In the genomic region with DNA sequence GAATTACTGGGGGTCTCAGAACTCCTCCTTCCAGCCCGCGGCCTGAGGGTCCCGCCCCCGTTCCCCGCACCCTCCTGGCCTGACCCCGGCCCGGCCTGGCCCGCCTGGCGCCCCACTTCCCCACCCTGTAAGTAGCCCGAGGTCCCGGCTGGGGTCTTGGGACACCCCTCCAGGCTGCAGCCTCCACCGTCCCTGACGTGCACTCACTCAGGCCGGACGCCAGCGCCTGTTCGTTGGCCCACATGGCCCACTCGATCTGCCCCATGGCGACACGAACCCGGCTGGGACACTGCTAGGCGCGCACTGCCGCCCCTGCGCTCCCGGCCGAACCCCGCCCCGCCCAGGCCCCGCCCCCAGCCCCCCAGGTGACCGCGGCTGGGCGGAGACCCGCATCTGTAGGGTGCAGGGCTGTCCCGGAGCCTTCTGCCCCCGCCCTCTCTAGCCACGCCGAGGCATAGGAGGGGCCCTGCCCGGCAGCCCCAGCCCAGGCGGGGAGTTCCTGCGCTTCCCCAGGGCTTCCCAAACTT, we compare ENCODE assay signal across 8 cellular contexts. TPM values are rescaled to one million over a fixed set of nuclear protein-coding genes. Genes with fewer than 3 reads are reported as not detected.
DNase-seq lines count a peak whose midpoint lies in the region; ATAC-seq and TF ChIP-seq lines count a peak whose summit lies in the region.

A gene (minus strand): TSS at position 305 of the 527 bp plus-strand sequence. CDS start 40 bp downstream, at position 265.

- TF ChIP-seq CTCF in OCI-LY1 (IDR thresholded peaks at IDR 0.05; ENCODE audit: low read length), result no peak
- TF ChIP-seq CTCF in fibroblast of the aortic adventitia (IDR thresholded peaks at IDR 0.05; ENCODE audit: insufficient read depth, low read length), result no peak
- no peak for TF ChIP-seq CTCF in subcutaneous adipose tissue (IDR thresholded peaks at IDR 0.05; ENCODE audit: low read depth)

- peak within 1 kb of the TSS; percentile 96 for H3K9ac ChIP-seq in OCI-LY1 (ENCODE audit: low read length)

- H3K4me3 ChIP-seq in OCI-LY1 (ENCODE audit: low read depth, low read length, poor library complexity, severe bottlenecking) (peak within 1 kb of the TSS; percentile 94), fibroblast of the aortic adventitia (ENCODE audit: low read depth, low read length) (peak within 1 kb of the TSS; percentile 77), neuron (ENCODE audit: low read length) (peak within 1 kb of the TSS; percentile 40)

- H3K27ac ChIP-seq in OCI-LY1 (ENCODE audit: low read depth, low read length, poor library complexity, severe bottlenecking), result peak within 1 kb of the TSS; percentile 95

- H3K9me3 ChIP-seq in OCI-LY1 (ENCODE audit: low read length), result no peaks in the 10 kb centered on the region
- no peaks in the 10 kb centered on the region for H3K9me3 ChIP-seq in neuron (ENCODE audit: low read length)

- H2AFZ ChIP-seq in OCI-LY1 (ENCODE audit: low read length) (no peak within 1 kb of the TSS), neuron (ENCODE audit: low read depth, low read length) (no peak within 1 kb of the TSS)

- H3K27me3 ChIP-seq in OCI-LY1 (ENCODE audit: insufficient read depth, low read length), result no peaks in the 10 kb centered on the region
- H3K27me3 ChIP-seq in neuron (ENCODE audit: insufficient read depth, low read length), result no peaks in the 10 kb centered on the region

- peak within 1 kb of the TSS; percentile 92 to 93 for H3K4me3 Mint-ChIP-seq in activated T-cell treated with anti-CD3 and anti-CD28 coated beads, Interleukin-2, amount 50 U/mL, for 72 hours

- H3K27ac Mint-ChIP-seq in activated T-cell treated with anti-CD3 and anti-CD28 coated beads, Interleukin-2, amount 50 U/mL, for 72 hours, result peak within 1 kb of the TSS; percentile 59

- no peaks in the 10 kb centered on the region for H3K79me2 ChIP-seq in OCI-LY1 (ENCODE audit: insufficient read depth, low read length)

- H3K27me3 Mint-ChIP-seq in activated T-cell treated with anti-CD3 and anti-CD28 coated beads, Interleukin-2, amount 50 U/mL, for 72 hours (ENCODE audit: low read depth), result no peaks in the 10 kb centered on the region

- H3F3A ChIP-seq in OCI-LY1 (ENCODE audit: insufficient read depth, low read length), result no peaks in the 10 kb centered on the region

- H3K4me1 ChIP-seq in OCI-LY1 (ENCODE audit: insufficient read depth, low read length, severe bottlenecking) (peaks cover 36% of the 10 kb centered on the region), neuron (ENCODE audit: insufficient read depth, low read length) (peaks cover 11% of the 10 kb centered on the region)

- no peaks in the 10 kb centered on the region for H3K9me3 Mint-ChIP-seq in activated T-cell treated with anti-CD3 and anti-CD28 coated beads, Interleukin-2, amount 50 U/mL, for 72 hours

- H3K4me2 ChIP-seq in OCI-LY1 (ENCODE audit: low read length), result peak within 1 kb of the TSS; percentile 96

- H3K9me2 ChIP-seq in OCI-LY1 (ENCODE audit: low read depth, low read length), result no peaks in the 10 kb centered on the region

- DNase-seq in NCI-H2171 treated with DMSO at 0.1 percent for 48 hours (lab: John Stamatoyannopoulos, UW) (peak; percentile 33), NCI-H2171 (lab: John Stamatoyannopoulos, UW) (no peak), fibroblast of the aortic adventitia (ENCODE audit: low read depth) (peak; percentile 39)
- peak; percentile 90 to 93 for DNase-seq in activated T-cell treated with anti-CD3 and anti-CD28 coated beads, Interleukin-2, amount 50 U/mL, for 72 hours

- ATAC-seq in HG02885 (IDR thresholded peaks at IDR 0.05; ENCODE audit: poor library complexity, unreplicated experiment), result peak; percentile 80
- peak; percentile 88 to 93 for ATAC-seq in activated T-cell treated with anti-CD3 and anti-CD28 coated beads, Interleukin-2, amount 50 U/mL, for 72 hours (replicated peaks in 1 of 2)

- peaks cover 7 to 8% of the 10 kb centered on the region in 2 donors for H3K36me3 Mint-ChIP-seq in activated T-cell treated with anti-CD3 and anti-CD28 coated beads, Interleukin-2, amount 50 U/mL, for 72 hours (ENCODE audit: insufficient read depth in 2 of 2)

- peaks cover 14% of the 10 kb centered on the region for H3K4me1 Mint-ChIP-seq in activated T-cell treated with anti-CD3 and anti-CD28 coated beads, Interleukin-2, amount 50 U/mL, for 72 hours (ENCODE audit: low read depth)

- no peaks in the 10 kb centered on the region for H4K20me1 ChIP-seq in OCI-LY1 (ENCODE audit: insufficient read depth, low read length)

- peaks cover 74% of the 10 kb centered on the region for H3K36me3 ChIP-seq in OCI-LY1 (ENCODE audit: insufficient read depth, low read length)
- peaks cover 41% of the 10 kb centered on the region for H3K36me3 ChIP-seq in neuron (ENCODE audit: insufficient read depth, low read length)

RNA-seq across cellular contexts. Expression of the gene that starts here (rescaled TPM):
- 100 to 1,000 TPM; 199 to 318 TPM for total RNA-seq in activated T-cell treated with anti-CD3 and anti-CD28 coated beads, Interleukin-2, amount 50 U/mL, for 72 hours
- total RNA-seq in fibroblast of the aortic adventitia (ENCODE audit: low replicate concordance), result 41.5 and 98.0 TPM in 2 replicates
- 100 to 1,000 TPM in 3 of 4 donors, 10 to 100 TPM in 1; 78.0 to 495 (median 196) TPM for total RNA-seq in subcutaneous adipose tissue

Comparison
In these comparisons a context has a peak if more than half of its experiments do, and no peak if none do; other contexts are left out.
1. H3K4me3 ChIP-seq: peak in every context shown above with its lines; median percentile 94 in OCI-LY1; 77 in fibroblast of the aortic adventitia; 40 in neuron.